Comparison of ENCODE assay signal across 2 cellular contexts in genomic region chr9:132008184-132008781, GRCh38.
TF ChIP-seq lines count a peak whose summit lies in the region.

No MANE protein-coding gene starts in this region.

TF ChIP-seq in GM23338, 12 proteins besides CTCF, POLR2A, EP300 and RAD21:
- TF ChIP-seq CREB1 (CRISPR knock-in tag; IDR thresholded peaks at IDR 0.05; ENCODE audit: low read depth) (no peak), ZNF114 (CRISPR knock-in tag; IDR thresholded peaks at IDR 0.05) (no peak), REST (IDR thresholded peaks at IDR 0.05; ENCODE audit: unreplicated experiment) (no peak), JUNB (IDR thresholded peaks at IDR 0.05; ENCODE audit: unreplicated experiment) (no peak)
- TF ChIP-seq, protein P1, sequence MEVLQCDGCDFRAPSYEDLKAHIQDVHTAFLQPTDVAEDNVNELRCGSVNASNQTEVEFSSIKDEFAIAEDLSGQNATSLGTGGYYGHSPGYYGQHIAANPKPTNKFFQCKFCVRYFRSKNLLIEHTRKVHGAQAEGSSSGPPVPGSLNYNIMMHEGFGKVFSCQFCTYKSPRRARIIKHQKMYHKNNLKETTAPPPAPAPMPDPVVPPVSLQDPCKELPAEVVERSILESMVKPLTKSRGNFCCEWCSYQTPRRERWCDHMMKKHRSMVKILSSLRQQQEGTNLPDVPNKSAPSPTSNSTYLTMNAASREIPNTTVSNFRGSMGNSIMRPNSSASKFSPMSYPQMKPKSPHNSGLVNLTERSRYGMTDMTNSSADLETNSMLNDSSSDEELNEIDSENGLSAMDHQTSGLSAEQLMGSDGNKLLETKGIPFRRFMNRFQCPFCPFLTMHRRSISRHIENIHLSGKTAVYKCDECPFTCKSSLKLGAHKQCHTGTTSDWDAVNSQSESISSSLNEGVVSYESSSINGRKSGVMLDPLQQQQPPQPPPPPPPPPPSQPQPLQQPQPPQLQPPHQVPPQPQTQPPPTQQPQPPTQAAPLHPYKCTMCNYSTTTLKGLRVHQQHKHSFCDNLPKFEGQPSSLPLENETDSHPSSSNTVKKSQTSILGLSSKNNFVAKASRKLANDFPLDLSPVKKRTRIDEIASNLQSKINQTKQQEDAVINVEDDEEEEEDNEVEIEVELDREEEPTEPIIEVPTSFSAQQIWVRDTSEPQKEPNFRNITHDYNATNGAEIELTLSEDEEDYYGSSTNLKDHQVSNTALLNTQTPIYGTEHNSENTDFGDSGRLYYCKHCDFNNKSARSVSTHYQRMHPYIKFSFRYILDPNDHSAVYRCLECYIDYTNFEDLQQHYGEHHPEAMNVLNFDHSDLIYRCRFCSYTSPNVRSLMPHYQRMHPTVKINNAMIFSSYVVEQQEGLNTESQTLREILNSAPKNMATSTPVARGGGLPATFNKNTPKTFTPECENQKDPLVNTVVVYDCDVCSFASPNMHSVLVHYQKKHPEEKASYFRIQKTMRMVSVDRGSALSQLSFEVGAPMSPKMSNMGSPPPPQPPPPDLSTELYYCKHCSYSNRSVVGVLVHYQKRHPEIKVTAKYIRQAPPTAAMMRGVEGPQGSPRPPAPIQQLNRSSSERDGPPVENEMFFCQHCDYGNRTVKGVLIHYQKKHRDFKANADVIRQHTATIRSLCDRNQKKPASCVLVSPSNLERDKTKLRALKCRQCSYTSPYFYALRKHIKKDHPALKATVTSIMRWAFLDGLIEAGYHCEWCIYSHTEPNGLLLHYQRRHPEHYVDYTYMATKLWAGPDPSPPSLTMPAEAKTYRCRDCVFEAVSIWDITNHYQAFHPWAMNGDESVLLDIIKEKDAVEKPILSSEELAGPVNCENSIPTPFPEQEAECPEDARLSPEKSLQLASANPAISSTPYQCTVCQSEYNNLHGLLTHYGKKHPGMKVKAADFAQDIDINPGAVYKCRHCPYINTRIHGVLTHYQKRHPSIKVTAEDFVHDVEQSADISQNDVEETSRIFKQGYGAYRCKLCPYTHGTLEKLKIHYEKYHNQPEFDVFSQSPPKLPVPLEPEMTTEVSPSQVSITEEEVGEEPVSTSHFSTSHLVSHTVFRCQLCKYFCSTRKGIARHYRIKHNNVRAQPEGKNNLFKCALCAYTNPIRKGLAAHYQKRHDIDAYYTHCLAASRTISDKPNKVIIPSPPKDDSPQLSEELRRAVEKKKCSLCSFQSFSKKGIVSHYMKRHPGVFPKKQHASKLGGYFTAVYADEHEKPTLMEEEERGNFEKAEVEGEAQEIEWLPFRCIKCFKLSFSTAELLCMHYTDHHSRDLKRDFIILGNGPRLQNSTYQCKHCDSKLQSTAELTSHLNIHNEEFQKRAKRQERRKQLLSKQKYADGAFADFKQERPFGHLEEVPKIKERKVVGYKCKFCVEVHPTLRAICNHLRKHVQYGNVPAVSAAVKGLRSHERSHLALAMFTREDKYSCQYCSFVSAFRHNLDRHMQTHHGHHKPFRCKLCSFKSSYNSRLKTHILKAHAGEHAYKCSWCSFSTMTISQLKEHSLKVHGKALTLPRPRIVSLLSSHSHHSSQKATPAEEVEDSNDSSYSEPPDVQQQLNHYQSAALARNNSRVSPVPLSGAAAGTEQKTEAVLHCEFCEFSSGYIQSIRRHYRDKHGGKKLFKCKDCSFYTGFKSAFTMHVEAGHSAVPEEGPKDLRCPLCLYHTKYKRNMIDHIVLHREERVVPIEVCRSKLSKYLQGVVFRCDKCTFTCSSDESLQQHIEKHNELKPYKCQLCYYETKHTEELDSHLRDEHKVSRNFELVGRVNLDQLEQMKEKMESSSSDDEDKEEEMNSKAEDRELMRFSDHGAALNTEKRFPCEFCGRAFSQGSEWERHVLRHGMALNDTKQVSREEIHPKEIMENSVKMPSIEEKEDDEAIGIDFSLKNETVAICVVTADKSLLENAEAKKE (CRISPR knock-in tag; IDR thresholded peaks at IDR 0.05) = no peak

TF ChIP-seq in H1, 55 proteins besides CTCF, POLR2A, EP300 and RAD21:
- no peak for TF ChIP-seq HDAC2 (IDR thresholded peaks at IDR 0.05; ENCODE audit: borderline replicate concordance in 1 of 2, low read depth in 2 of 2, low read length in 2 of 2)
- TF ChIP-seq JUND (IDR thresholded peaks at IDR 0.05; ENCODE audit: low read length) = no peak
- TF ChIP-seq SIN3A (conservative IDR thresholded peaks at IDR 0.05 in 1 of 2, IDR thresholded peaks at IDR 0.05 in 1 of 2; ENCODE audit: low read depth in 1 of 2, low read length in 2 of 2) = no peak
- no peak for TF ChIP-seq HDAC6 (IDR thresholded peaks at IDR 0.05; ENCODE audit: low read depth, low read length)
- TF ChIP-seq POU5F1 (IDR thresholded peaks at IDR 0.05; ENCODE audit: low read depth, low read length) = no peak
- no peak for TF ChIP-seq SAP30 (IDR thresholded peaks at IDR 0.05; ENCODE audit: insufficient read depth, insufficient replicate concordance, low read length)
- TF ChIP-seq RFX5 (IDR thresholded peaks at IDR 0.05; ENCODE audit: borderline replicate concordance, low read depth, low read length) = no peak
- no peak for TF ChIP-seq RXRA (IDR thresholded peaks at IDR 0.05; ENCODE audit: insufficient read depth, low read depth, low read length)
- no peak for TF ChIP-seq NRF1 (IDR thresholded peaks at IDR 0.05; ENCODE audit: low read depth, low read length)
